Comparison of ENCODE assay signal across 7 cellular contexts in the genomic region with DNA sequence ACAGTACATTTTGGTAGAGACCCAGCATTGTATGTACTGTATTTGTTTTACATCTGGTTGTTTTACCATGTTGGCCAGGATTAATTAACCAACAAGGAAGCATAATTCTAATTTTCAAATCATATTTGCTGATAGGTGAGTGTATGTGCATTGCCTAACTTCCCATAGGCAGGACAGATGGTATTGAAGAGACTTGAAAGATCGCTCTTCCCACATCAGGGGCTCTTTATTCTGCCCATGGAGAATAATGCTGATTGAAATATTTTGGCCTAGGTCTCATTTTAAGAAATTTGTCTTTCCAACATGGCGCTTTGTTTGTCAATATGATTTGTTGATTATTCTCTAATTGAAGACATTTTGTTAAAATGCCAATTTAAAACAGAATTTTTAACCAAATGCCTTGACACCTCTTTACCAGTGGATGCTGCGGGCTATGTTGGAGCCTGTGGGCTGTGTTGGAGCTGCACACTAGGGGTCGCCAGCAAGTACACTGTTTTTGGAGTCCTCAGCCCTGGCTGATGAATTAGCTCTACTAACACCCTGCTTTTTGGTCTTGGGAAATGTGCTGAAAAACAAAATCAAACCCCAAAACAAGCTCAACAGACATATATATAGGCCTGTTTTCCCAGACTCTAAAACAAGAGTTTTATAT. TPM values are rescaled to one million over a fixed set of nuclear protein-coding genes. Genes with fewer than 3 reads are reported as not detected.
DNase-seq lines count a peak whose midpoint lies in the region; ATAC-seq, FAIRE-seq and TF ChIP-seq lines count a peak whose summit lies in the region.

No MANE protein-coding gene starts in this region.

- H3K27ac Mint-ChIP-seq in stimulated activated effector memory CD8-positive, alpha-beta T cell treated with anti-CD3 and anti-CD28 coated beads, Interleukin-12 subunit alpha, Interleukin-12 subunit beta, amount 100 ng/mL, for 72 hours = no peak overlapping the region

- ATAC-seq in stimulated activated effector memory CD8-positive, alpha-beta T cell treated with anti-CD3 and anti-CD28 coated beads, Interleukin-12 subunit alpha, Interleukin-12 subunit beta, amount 100 ng/mL, for 72 hours = peak; percentile 36
- ATAC-seq in GM21360 (IDR thresholded peaks at IDR 0.05; ENCODE audit: unreplicated experiment) = no peak

- H3K9me3 Mint-ChIP-seq in stimulated activated effector memory CD8-positive, alpha-beta T cell treated with anti-CD3 and anti-CD28 coated beads, Interleukin-12 subunit alpha, Interleukin-12 subunit beta, amount 100 ng/mL, for 72 hours = no peaks in the 10 kb centered on the region

- H3K9me2 ChIP-seq in OCI-LY1 (ENCODE audit: low read depth, low read length) = no peaks in the 10 kb centered on the region

- DNase-seq in GDM1 (lab: John Stamatoyannopoulos, UW) (peak; percentile 19), H54 (ENCODE audit: insufficient read length, low spot score) (no peak), fibroblast of the aortic adventitia (ENCODE audit: low read depth) (no peak), globus pallidus (ENCODE audit: low spot score) (no peak)
- DNase-seq in stimulated activated effector memory CD8-positive, alpha-beta T cell treated with anti-CD3 and anti-CD28 coated beads, Interleukin-12 subunit alpha, Interleukin-12 subunit beta, amount 100 ng/mL, for 72 hours (ENCODE audit: low spot score in 2 of 2) = no peak

- H3K27ac ChIP-seq in OCI-LY1 (ENCODE audit: low read depth, low read length, poor library complexity, severe bottlenecking) = peak overlapping the region; percentile 52

- H2AFZ ChIP-seq in OCI-LY1 (ENCODE audit: low read length) = no peak overlapping the region

- FAIRE-seq in H54 (lab: Jason Lieb, UNC) = peak; percentile 11

- no peaks in the 10 kb centered on the region for H4K20me1 ChIP-seq in OCI-LY1 (ENCODE audit: insufficient read depth, low read length)

- H3K36me3 ChIP-seq in OCI-LY1 (ENCODE audit: insufficient read depth, low read length) = no peaks in the 10 kb centered on the region

- no peak overlapping the region for H3K4me3 Mint-ChIP-seq in stimulated activated effector memory CD8-positive, alpha-beta T cell treated with anti-CD3 and anti-CD28 coated beads, Interleukin-12 subunit alpha, Interleukin-12 subunit beta, amount 100 ng/mL, for 72 hours

- H3K9ac ChIP-seq in OCI-LY1 (ENCODE audit: low read length) = no peak overlapping the region

- TF ChIP-seq POLR2A in H54 (IDR thresholded peaks at IDR 0.05; ENCODE audit: low read depth, low read length) = no peak

- H3K36me3 Mint-ChIP-seq in stimulated activated effector memory CD8-positive, alpha-beta T cell treated with anti-CD3 and anti-CD28 coated beads, Interleukin-12 subunit alpha, Interleukin-12 subunit beta, amount 100 ng/mL, for 72 hours = no peaks in the 10 kb centered on the region

- H3K79me2 ChIP-seq in OCI-LY1 (ENCODE audit: insufficient read depth, low read length) = no peaks in the 10 kb centered on the region

- TF ChIP-seq CTCF in OCI-LY1 (IDR thresholded peaks at IDR 0.05; ENCODE audit: low read length) = peak; percentile 98
- TF ChIP-seq CTCF in fibroblast of the aortic adventitia (IDR thresholded peaks at IDR 0.05; ENCODE audit: insufficient read depth, low read length) = peak; percentile 70

- no peaks in the 10 kb centered on the region for H3K9me3 ChIP-seq in OCI-LY1 (ENCODE audit: low read length)

- H3K27me3 ChIP-seq in OCI-LY1 (ENCODE audit: insufficient read depth, low read length) = no peaks in the 10 kb centered on the region

- no peak overlapping the region for H3K4me2 ChIP-seq in OCI-LY1 (ENCODE audit: low read length)

- H3K4me3 ChIP-seq in OCI-LY1 (ENCODE audit: low read depth, low read length, poor library complexity, severe bottlenecking) (no peak overlapping the region), fibroblast of the aortic adventitia (ENCODE audit: low read depth, low read length) (no peak overlapping the region)

- no peaks in the 10 kb centered on the region for H3K4me1 Mint-ChIP-seq in stimulated activated effector memory CD8-positive, alpha-beta T cell treated with anti-CD3 and anti-CD28 coated beads, Interleukin-12 subunit alpha, Interleukin-12 subunit beta, amount 100 ng/mL, for 72 hours

- H3F3A ChIP-seq in OCI-LY1 (ENCODE audit: insufficient read depth, low read length) = 0 out of 2 replicates have a peak, but pooled peaks cover 4% of the 10 kb centered on the region

- peaks cover 52% of the 10 kb centered on the region for H3K4me1 ChIP-seq in OCI-LY1 (ENCODE audit: insufficient read depth, low read length, severe bottlenecking)

RNA-seq across cellular contexts. Expression of a gene that starts 5.3 kb away (rescaled TPM):
- 0.18 and 0.82 TPM in 2 replicates for total RNA-seq in fibroblast of the aortic adventitia (ENCODE audit: low replicate concordance)

RNA-seq across cellular contexts. Expression of a gene that starts 49.9 kb away (rescaled TPM):
- total RNA-seq in fibroblast of the aortic adventitia (ENCODE audit: low replicate concordance) = not detected in 2 replicates
